Comparison of ENCODE assay signal across 1 cellular context in the genomic region with DNA sequence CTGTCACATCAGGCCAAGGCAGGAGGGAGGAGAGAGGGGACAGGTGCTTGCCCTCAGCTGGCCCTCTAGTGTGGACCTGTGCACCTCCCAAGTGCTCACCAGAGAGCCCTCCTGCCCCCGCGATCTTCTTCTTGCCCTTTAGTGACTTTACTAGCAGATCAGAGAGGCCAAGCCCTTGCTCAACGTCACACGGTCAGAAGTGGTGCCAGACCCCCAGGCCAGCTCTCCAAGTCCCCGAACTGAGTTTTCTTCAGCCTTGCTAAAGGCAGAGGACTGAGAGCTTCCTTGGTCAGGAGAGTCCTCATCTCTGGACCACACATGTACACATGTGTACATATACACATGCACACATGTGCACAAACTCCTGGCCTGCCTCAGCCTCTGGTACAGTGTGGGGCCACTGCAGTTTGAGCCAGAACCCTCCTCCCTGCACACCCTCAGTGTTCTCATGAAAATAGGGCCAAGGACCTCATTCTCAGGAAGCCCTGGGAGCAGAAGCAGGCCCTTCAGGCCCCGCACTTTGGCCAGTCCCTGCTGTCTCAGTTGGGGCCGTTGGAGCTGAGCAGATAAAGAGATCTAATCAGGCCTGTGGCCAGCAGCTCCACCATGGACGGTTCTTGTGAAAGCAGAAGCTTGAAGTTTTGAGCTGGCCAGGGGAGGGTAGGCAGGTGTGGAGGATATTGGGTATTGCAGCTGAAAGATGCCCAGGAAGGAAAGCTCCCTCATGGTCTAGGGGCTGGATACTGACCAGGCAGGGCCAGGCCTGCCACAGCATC.
TF ChIP-seq lines count a peak whose summit lies in the region.

No MANE protein-coding gene starts in this region.

TF ChIP-seq in HepG2, 621 proteins besides CTCF, POLR2A, EP300 and RAD21:
- TF ChIP-seq MNT (IDR thresholded peaks at IDR 0.05) (peak; percentile 71), THRA (CRISPR knock-in tag; IDR thresholded peaks at IDR 0.05; ENCODE audit: borderline replicate concordance) (no peak)
